8 cellular contexts compared by ENCODE assay signal in genomic region chr1:97137862-97138514, GRCh38.
DNase-seq lines count a peak whose midpoint lies in the region; ATAC-seq and TF ChIP-seq lines count a peak whose summit lies in the region.

No MANE protein-coding gene starts in this region.

- H3K36me3 Mint-ChIP-seq in activated naive CD8-positive, alpha-beta T cell treated with anti-CD3 and anti-CD28 coated beads, Interleukin-2, amount 10 ng/mL, durations not matched to agents 7 days and 5 days = no peaks in the 10 kb centered on the region

- peak; percentile 43 to 78 for TF ChIP-seq CTCF in right atrium auricular region (IDR thresholded peaks at IDR 0.05)
- TF ChIP-seq CTCF in gastrocnemius medialis (IDR thresholded peaks at IDR 0.05 in 4 of 5, conservative IDR thresholded peaks at IDR 0.05 in 1 of 5) = peak in 4 of 5 experiments; percentile 47 to 64 (median 60)

- no peaks in the 10 kb centered on the region for H3K27me3 ChIP-seq in right atrium auricular region
- H3K27me3 ChIP-seq in gastrocnemius medialis = no peaks in the 10 kb centered on the region

- H3K4me3 ChIP-seq in right atrium auricular region (peak overlapping the region; percentile 5 to 23), gastrocnemius medialis (peak overlapping the region; percentile 20 to 34 (median 26))

- DNase-seq in Daoy (ENCODE audit: low read depth) (peak; percentile 77), NCI-H345 treated with DMSO at 0.1 percent for 48 hours (lab: John Stamatoyannopoulos, UW; ENCODE audit: unreplicated experiment) (peak; percentile 58), right atrium auricular region (ENCODE audit: low spot score) (no peak), gastrocnemius medialis (peak in 1 of 2 donors; percentile 15)
- DNase-seq in activated naive CD8-positive, alpha-beta T cell treated with anti-CD3 and anti-CD28 coated beads, Interleukin-2, amount 10 ng/mL, durations not matched to agents 7 days and 5 days = no peak
- DNase-seq in activated effector memory CD4-positive, alpha-beta T cell treated with Interleukin-2 at 50 U/mL for 16 hours = no peak

- no peak for TF ChIP-seq POLR2A in gastrocnemius medialis (IDR thresholded peaks at IDR 0.05)

- no peaks in the 10 kb centered on the region for H3K9me3 ChIP-seq in right atrium auricular region
- no peaks in the 10 kb centered on the region for H3K9me3 ChIP-seq in gastrocnemius medialis

- POLR2A ChIA-PET in activated naive CD8-positive, alpha-beta T cell treated with anti-CD3 and anti-CD28 coated beads, Interleukin-2, amount 10 ng/mL, durations not matched to agents 7 days and 5 days (lab: Charles Lee) = no interaction called here

- ATAC-seq in GM19455 (IDR thresholded peaks at IDR 0.05; ENCODE audit: unreplicated experiment) (peak; percentile 88), HG03432 (IDR thresholded peaks at IDR 0.05; ENCODE audit: unreplicated experiment) (peak; percentile 99), gastrocnemius medialis (peak; percentile 98 to 99)
- peak; percentile 86 for ATAC-seq in activated naive CD8-positive, alpha-beta T cell treated with anti-CD3 and anti-CD28 coated beads, Interleukin-2, amount 10 ng/mL, durations not matched to agents 7 days and 5 days (ENCODE audit: low read depth)

- H3K36me3 ChIP-seq in right atrium auricular region (no peaks in the 10 kb centered on the region), gastrocnemius medialis (no peaks in the 10 kb centered on the region)

- no peaks in the 10 kb centered on the region for H3K9me3 Mint-ChIP-seq in activated naive CD8-positive, alpha-beta T cell treated with anti-CD3 and anti-CD28 coated beads, Interleukin-2, amount 10 ng/mL, durations not matched to agents 7 days and 5 days

- H3K27ac ChIP-seq in right atrium auricular region (no peak overlapping the region), gastrocnemius medialis (peak overlapping the region in 3 of 4 donors; percentile 33 to 40 (median 35))

- no peaks in the 10 kb centered on the region for H3K27me3 Mint-ChIP-seq in activated naive CD8-positive, alpha-beta T cell treated with anti-CD3 and anti-CD28 coated beads, Interleukin-2, amount 10 ng/mL, durations not matched to agents 7 days and 5 days

- H3K4me1 Mint-ChIP-seq in activated naive CD8-positive, alpha-beta T cell treated with anti-CD3 and anti-CD28 coated beads, Interleukin-2, amount 10 ng/mL, durations not matched to agents 7 days and 5 days = peaks cover 3% of the 10 kb centered on the region

- H3K4me1 ChIP-seq in right atrium auricular region (peaks cover 0 to 8% of the 10 kb centered on the region in 2 donors), gastrocnemius medialis (peaks cover 0 to 8% of the 10 kb centered on the region in 2 donors)

- intact Hi-C loops in gastrocnemius medialis (cut with DNase I; ENCODE audit: low total_unique reads) = loop anchor here (2.0 to 5.0 kb wide), 2 partner anchors 684 to 917 kb away; no protein-coding TSS in a partner anchor

- H3K4me3 Mint-ChIP-seq in activated naive CD8-positive, alpha-beta T cell treated with anti-CD3 and anti-CD28 coated beads, Interleukin-2, amount 10 ng/mL, durations not matched to agents 7 days and 5 days = no peak overlapping the region

- in situ Hi-C loops in gastrocnemius medialis (cut with MboI; ENCODE audit: low sequenced_read_pairs in 4 of 4) = loop anchor here in 1 of 4 donors (25.0 kb wide), 1 partner anchor 924 kb away; no protein-coding TSS in a partner anchor

- no peak overlapping the region for H3K27ac Mint-ChIP-seq in activated naive CD8-positive, alpha-beta T cell treated with anti-CD3 and anti-CD28 coated beads, Interleukin-2, amount 10 ng/mL, durations not matched to agents 7 days and 5 days

Comparison
In these comparisons a context has a peak if more than half of its experiments do, and no peak if none do; other contexts are left out.
1. DNase-seq: peak in Daoy (single experiment) and NCI-H345 treated with DMSO at 0.1 percent for 48 hours (single experiment); none in activated naive CD8-positive, alpha-beta T cell treated with anti-CD3 and anti-CD28 coated beads, Interleukin-2, amount 10 ng/mL, durations not matched to agents 7 days and 5 days (single experiment), right atrium auricular region (single experiment) and activated effector memory CD4-positive, alpha-beta T cell treated with Interleukin-2 at 50 U/mL for 16 hours (single experiment).
2. H3K27ac ChIP-seq: peak in gastrocnemius medialis (3 of 4); none in right atrium auricular region (0 of 2).
3. Peak in every context shown above with its lines, with median percentiles within 50 percentile points of each other: ATAC-seq.